13 cellular contexts compared by ENCODE assay signal in genomic region chr10:113053881-113054280, GRCh38.
DNase-seq lines count a peak whose midpoint lies in the region; ATAC-seq and TF ChIP-seq lines count a peak whose summit lies in the region.
"Had no signal": no experiment of that assay in that cellular context is flagged by ENCODE, and none has a peak within 500 bp of the region (broad histone marks: within the 10 kb centered on the region; RNA-seq: fewer than 3 reads in every experiment).

No MANE protein-coding gene starts in this region.

- H3K9ac ChIP-seq in iPS-18a (ENCODE audit: low read length) = peak overlapping the region; percentile 50

- no peak for TF ChIP-seq CTCF in breast epithelium (IDR thresholded peaks at IDR 0.05)
- no peak for TF ChIP-seq CTCF in stomach (IDR thresholded peaks at IDR 0.05)

- intact Hi-C loops in breast epithelium (cut with DNase I; ENCODE audit: low total_unique reads) (no loop called here), stomach (cut with DNase I; ENCODE audit: low total_unique reads) (no loop called here), head of caudate nucleus (cut with DNase I) (no loop called here)

- TF ChIP-seq POLR2A in breast epithelium (IDR thresholded peaks at IDR 0.05) (no peak), stomach (IDR thresholded peaks at IDR 0.05) (no peak)

- H3K9me3 ChIP-seq in breast epithelium (no peaks in the 10 kb centered on the region), iPS-18a (ENCODE audit: control insufficient read depth, low read depth, low read length) (no peaks in the 10 kb centered on the region), stomach (no peaks in the 10 kb centered on the region)
- H3K9me3 ChIP-seq: transverse colon had no signal

- peak; percentile 28 for DNase-seq in HK-2 (ENCODE audit: unreplicated experiment)
- DNase-seq in breast epithelium (ENCODE audit: low spot score in 2 of 2) = no peak
- no peak for DNase-seq in stomach
- DNase-seq in HT-29 (ENCODE audit: low spot score) = no peak
- DNase-seq in mesenteric fat pad (ENCODE audit: low spot score) = no peak
- DNase-seq in head of caudate nucleus = no peak
- DNase-seq: activated CD8-positive, alpha-beta memory T cell treated with anti-CD3 and anti-CD28 coated beads for 24 hours; activated naive CD8-positive, alpha-beta T cell treated with anti-CD3 and anti-CD28 coated beads, Interleukin-2, amount 10 ng/mL, durations not matched to agents 7 days and 5 days; NCI-H1417; NK-92 treated with Interleukin-12 subunit alpha and Interleukin-12 subunit beta, amount 100 ng/mL, for 24 hours; transverse colon had no signal

- no peak for ATAC-seq in HG03025 (IDR thresholded peaks at IDR 0.05; ENCODE audit: low FRiP score, unreplicated experiment)

- TF ChIP-seq EP300 in stomach (IDR thresholded peaks at IDR 0.05) = no peak

- H3K36me3 ChIP-seq in breast epithelium (no peaks in the 10 kb centered on the region), iPS-18a (ENCODE audit: control insufficient read depth, low read depth, low read length) (no peaks in the 10 kb centered on the region), stomach (peaks cover 0 to 3% (median 0%) of the 10 kb centered on the region in 4 donors)
- H3K36me3 ChIP-seq: transverse colon had no signal

- peaks cover 3 to 18% of the 10 kb centered on the region in 2 donors for H3K4me1 ChIP-seq in breast epithelium
- H3K4me1 ChIP-seq in iPS-18a (ENCODE audit: control insufficient read depth, low read depth, low read length) = peaks cover 79% of the 10 kb centered on the region
- peaks cover 23 to 96% (median 57%) of the 10 kb centered on the region in 4 donors for H3K4me1 ChIP-seq in stomach

- H3K27ac ChIP-seq in breast epithelium (peak overlapping the region; percentile 75 to 82), iPS-18a (ENCODE audit: low read length) (peak overlapping the region; percentile 81), stomach (peak overlapping the region in 4 of 5 donors; percentile 16 to 62 (median 54))

- WGBS in stomach, 5 donors = 63 to 86% (median 74%) methylated on average over 5 of the region's 5 CpGs

- H3K27me3 ChIP-seq in breast epithelium = no peaks in the 10 kb centered on the region
- H3K27me3 ChIP-seq in iPS-18a (ENCODE audit: control insufficient read depth, insufficient read depth, low read length) = no peaks in the 10 kb centered on the region
- no peaks in the 10 kb centered on the region for H3K27me3 ChIP-seq in stomach
- H3K27me3 ChIP-seq: transverse colon had no signal

- H3K4me3 ChIP-seq in breast epithelium = no peak overlapping the region
- H3K4me3 ChIP-seq in iPS-18a (ENCODE audit: low read length) = peak overlapping the region; percentile 41
- H3K4me3 ChIP-seq in stomach = no peak overlapping the region
- H3K4me3 ChIP-seq: transverse colon had no signal
